18 cellular contexts compared by ENCODE assay signal in genomic region chr5:9370256-9370655, GRCh38.
A peak's percentile ranks its signal among the peaks of the same experiment; 100 is the strongest.
DNase-seq lines count a peak whose midpoint lies in the region; ATAC-seq and TF ChIP-seq lines count a peak whose summit lies in the region.
"Had no signal": no experiment of that assay in that cellular context is flagged by ENCODE, and none has a peak within 500 bp of the region (broad histone marks: within the 10 kb centered on the region; RNA-seq: fewer than 3 reads in every experiment).

No MANE protein-coding gene starts in this region.

- H3K4me2 ChIP-seq in IMR-90 (ENCODE audit: low read depth, low read length) (no peak overlapping the region), osteoblast (ENCODE audit: insufficient read depth, low read length) (no peak overlapping the region)
- H3K4me2 ChIP-seq: BLaER1, KMS-11, PC-9 had no signal

- H3K23ac ChIP-seq in IMR-90 (ENCODE audit: low read depth, low read length): no peak overlapping the region

- TF ChIP-seq CTCF in IMR-90 (conservative IDR thresholded peaks at IDR 0.05; ENCODE audit: low read depth, low read length) (no peak), osteoblast (IDR thresholded peaks at IDR 0.05; ENCODE audit: extremely low read depth, low read depth, low read length) (no peak)

- peak overlapping the region; percentile 37; the same call in 1 of the 2 replicates for H4K5ac ChIP-seq in IMR-90 (ENCODE audit: low read depth, low read length)

- H3K9ac ChIP-seq in IMR-90 (ENCODE audit: low read depth, low read length): no peak overlapping the region
- H3K9ac ChIP-seq: BLaER1, KMS-11 had no signal

- no peak overlapping the region for H3K27ac ChIP-seq in IMR-90 (ENCODE audit: insufficient read depth, low read length)
- H3K27ac ChIP-seq in osteoblast (ENCODE audit: low read depth, low read length): no peak overlapping the region
- H3K27ac ChIP-seq: BLaER1, KMS-11, PC-9, SK-N-MC had no signal

- H3K4me1 ChIP-seq in IMR-90 (ENCODE audit: control insufficient read depth, insufficient read depth, low read length) (peaks cover 14% of the 10 kb centered on the region), osteoblast (ENCODE audit: insufficient read depth, low read length) (peaks cover 3% of the 10 kb centered on the region)
- H3K4me1 ChIP-seq: BLaER1 had no signal

- POLR2A ChIA-PET in IMR-90 (lab: Charles Lee; ENCODE audit: unreplicated experiment): no interaction called here

- H3K9me3 ChIP-seq in IMR-90 (ENCODE audit: control insufficient read depth, insufficient read depth, low read length) (no peaks in the 10 kb centered on the region), osteoblast (ENCODE audit: low read depth, low read length) (no peaks in the 10 kb centered on the region)
- H3K9me3 ChIP-seq: BLaER1 had no signal

- H3K36me3 ChIP-seq in IMR-90 (ENCODE audit: control insufficient read depth, insufficient read depth, low read length) (peaks cover 2% of the 10 kb centered on the region; the same call in 1 of the 2 replicates), osteoblast (ENCODE audit: insufficient read depth, low read length) (no peaks in the 10 kb centered on the region)
- H3K36me3 ChIP-seq: BLaER1 had no signal

- no peak overlapping the region for H4K8ac ChIP-seq in IMR-90 (ENCODE audit: low read depth in 2 of 2, low read length in 2 of 2)

- TF ChIP-seq POLR2A in IMR-90 (IDR thresholded peaks at IDR 0.05; ENCODE audit: low read depth, low read length): no peak

- H3K79me2 ChIP-seq in osteoblast (ENCODE audit: insufficient read depth, low read length): peaks cover 8% of the 10 kb centered on the region

- dilution Hi-C loops in IMR-90 (cut with HindIII; ENCODE audit: low sequenced_read_pairs, unreplicated experiment): no loop called here

- peaks cover 20 to 50% of the 10 kb centered on the region in 2 experiments for H3K79me1 ChIP-seq in IMR-90 (ENCODE audit: low read depth in 1 of 2, low read length in 2 of 2)

- H2AFZ ChIP-seq in IMR-90 (replicated peaks; ENCODE audit: low read length, poor library complexity): no peak overlapping the region
- H2AFZ ChIP-seq in osteoblast (ENCODE audit: low read length): no peak overlapping the region
- H2AFZ ChIP-seq: PC-9 had no signal

- H3K18ac ChIP-seq in IMR-90 (ENCODE audit: low read depth, low read length): no peak overlapping the region

- no peak overlapping the region for H3K4ac ChIP-seq in IMR-90 (ENCODE audit: low read depth, low read length)

- H3K27me3 ChIP-seq in IMR-90 (ENCODE audit: control insufficient read depth, insufficient read depth, low read length): no peaks in the 10 kb centered on the region
- H3K27me3 ChIP-seq in osteoblast (ENCODE audit: insufficient read depth, low read length): no peaks in the 10 kb centered on the region
- H3K27me3 ChIP-seq: BLaER1, MG63 had no signal

- DNase-seq in EL: peak; percentile 20
- peak; percentile 49 for DNase-seq in IMR-90
- DNase-seq in osteoblast (ENCODE audit: insufficient read length, low spot score, missing footprints): peak; percentile 84
- no peak for DNase-seq in SW480 (ENCODE audit: low spot score)
- no peak for DNase-seq in KG1 (lab: John Stamatoyannopoulos, UW)
- DNase-seq: ACHN; CD8-positive, alpha-beta memory T cell; MG63; NCI-H1694 treated with DMSO at 0.1 percent for 48 hours; NCI-H446 treated with DMSO at 0.1 percent for 48 hours; PC-9 had no signal

- WGBS in IMR-90 (ENCODE audit: extremely low coverage in 2 of 2, insufficient read length in 1 of 2), 2 experiments: no CpG with 5 or more reads among the region's 2 CpGs

- H2AK9ac ChIP-seq in IMR-90 (replicated peaks; ENCODE audit: low read depth, low read length, poor library complexity): no peak overlapping the region

- H3K56ac ChIP-seq in IMR-90 (ENCODE audit: extremely low read depth, insufficient read depth, low read length): no peak overlapping the region

- in situ Hi-C loops in IMR-90 (cut with MboI; ENCODE audit: low sequenced_read_pairs): no loop called here

- H2BK15ac ChIP-seq in IMR-90 (ENCODE audit: low read depth, low read length): no peak overlapping the region

- BruUV-seq in IMR-90 (replicated peaks; lab: Mats Ljungman, UMichigan): no TSS peak

- H3K4me3 ChIP-seq in IMR-90 (ENCODE audit: insufficient read depth, low read depth, low read length): no peak overlapping the region
- no peak overlapping the region for H3K4me3 ChIP-seq in osteoblast (ENCODE audit: insufficient read depth, low read length)
- H3K4me3 ChIP-seq: BLaER1, MG63, PC-9, SK-N-MC had no signal

- intact Hi-C loops in IMR-90 (cut with micrococcal nuclease): no loop called here

- H3K14ac ChIP-seq in IMR-90 (replicated peaks; ENCODE audit: low read depth, low read length): no peak overlapping the region

- ATAC-seq in IMR-90 (ENCODE audit: low read depth) (no peak), esophagus mucosa (peak; percentile 88), GM19023 (IDR thresholded peaks at IDR 0.05; ENCODE audit: unreplicated experiment) (no peak)
- ATAC-seq: HCT116, Right ventricle myocardium inferior had no signal

- H2AK5ac ChIP-seq in IMR-90 (ENCODE audit: low read depth, low read length): no peak overlapping the region

- CTCF ChIA-PET in IMR-90 (lab: Yijun Ruan, JAX): interaction anchor here (0.6 kb wide), 1 partner anchor 103 kb away, joined by 3 read pairs; no protein-coding TSS in a partner anchor

- H2BK20ac ChIP-seq in IMR-90 (ENCODE audit: low read depth, low read length): no peak overlapping the region

- no peak overlapping the region for H4K91ac ChIP-seq in IMR-90 (ENCODE audit: insufficient read depth, low read depth, low read length)

- no peak for TF ChIP-seq RAD21 in IMR-90 (IDR thresholded peaks at IDR 0.05; ENCODE audit: low read length)

- H2BK5ac ChIP-seq in IMR-90 (ENCODE audit: low read depth, low read length, poor library complexity, severe bottlenecking): no peak overlapping the region

- H3K9me1 ChIP-seq in IMR-90 (ENCODE audit: insufficient read depth, low read length): peaks cover 21% of the 10 kb centered on the region

- peaks cover 15% of the 10 kb centered on the region; the same call in 1 of the 2 replicates for H4K20me1 ChIP-seq in IMR-90 (ENCODE audit: insufficient read depth, low read length)
- H4K20me1 ChIP-seq in osteoblast (ENCODE audit: insufficient read depth, low read length): no peaks in the 10 kb centered on the region
- H4K20me1 ChIP-seq: BLaER1 had no signal

- H2BK120ac ChIP-seq in IMR-90 (ENCODE audit: low read depth, low read length): no peak overlapping the region

TF ChIP-seq in IMR-90, 13 proteins besides CTCF, POLR2A, EP300 and RAD21:
- no peak for TF ChIP-seq CEBPB (IDR thresholded peaks at IDR 0.05; ENCODE audit: low read depth, low read length)

Comparison
In these comparisons a context has a peak if more than half of its experiments do, and no peak if none do; other contexts are left out.
1. DNase-seq: peak in EL (single experiment), IMR-90 (single experiment) and osteoblast (single experiment); none in SW480 (single experiment) and KG1 (single experiment).